ENCODE assay signal across 17 cellular contexts in the genomic region with DNA sequence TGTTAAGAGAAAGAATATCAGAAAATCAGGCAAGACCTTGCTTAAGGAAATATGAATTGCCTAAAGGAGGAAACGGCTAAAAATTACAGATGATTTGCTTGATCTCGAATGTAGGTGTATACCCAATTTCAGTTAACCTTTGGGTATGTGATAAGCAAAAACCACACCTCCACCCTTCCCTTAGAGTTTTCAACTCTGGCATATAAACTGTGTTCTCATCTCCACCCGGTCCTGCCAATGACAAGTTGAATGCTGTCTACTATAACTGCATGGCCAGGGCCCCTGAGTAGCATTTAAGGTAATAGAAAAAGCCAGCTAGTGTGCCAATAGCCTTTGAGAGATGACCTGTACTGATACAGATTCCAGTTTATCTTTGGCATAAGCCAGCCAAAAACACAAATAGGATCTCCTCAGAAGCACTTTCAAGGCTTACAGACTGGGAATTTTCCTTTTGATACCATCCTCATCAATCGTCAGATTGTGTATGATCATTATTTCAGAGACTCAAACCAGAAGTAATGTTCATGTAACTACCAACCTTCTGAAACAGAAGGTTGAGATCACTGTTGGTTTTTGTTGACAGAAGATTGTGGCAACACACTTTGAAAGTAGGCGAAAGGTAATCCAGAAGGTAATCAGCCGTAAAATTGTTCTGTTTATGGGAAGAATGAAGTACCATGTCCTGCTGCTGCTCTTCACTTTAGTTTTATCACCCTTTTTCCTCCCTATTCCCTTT.
A peak's percentile ranks its signal among the peaks of the same experiment; 100 is the strongest.
DNase-seq lines count a peak whose midpoint lies in the region; ATAC-seq and TF ChIP-seq lines count a peak whose summit lies in the region.
"Had no signal": no experiment of that assay in that cellular context is flagged by ENCODE, and none has a peak within 500 bp of the region (broad histone marks: within the 10 kb centered on the region; RNA-seq: fewer than 3 reads in every experiment).

No MANE protein-coding gene starts in this region.

- intact Hi-C loops in left ventricle myocardium inferior (cut with micrococcal nuclease) (no loop called here), Right ventricle myocardium superior (cut with DNase I) (no loop called here), PC-9 (cut with micrococcal nuclease; ENCODE audit: unreplicated experiment) (no loop called here), OCI-LY7 (cut with micrococcal nuclease; ENCODE audit: unreplicated experiment) (no loop called here)

- H3K27ac ChIP-seq in left ventricle myocardium inferior (replicated peaks) (peak overlapping the region; percentile 22), PC-9 (no peak overlapping the region), OCI-LY7 (ENCODE audit: low read depth, low read length, poor library complexity, severe bottlenecking) (no peak overlapping the region)

- no TSS peak for BruUV-seq in PC-9 (replicated peaks; lab: Mats Ljungman, UMichigan)
- no TSS peak for BruUV-seq in OCI-LY7 (replicated peaks; lab: Mats Ljungman, UMichigan)

- POLR2A ChIA-PET in PC-9 (lab: Charles Lee; ENCODE audit: unreplicated experiment) (no interaction called here), OCI-LY7 (lab: Charles Lee) (no interaction called here)

- H3K79me2 ChIP-seq in PC-9 (ENCODE audit: low read depth) (no peaks in the 10 kb centered on the region), OCI-LY7 (ENCODE audit: insufficient read depth, low read depth, low read length) (no peaks in the 10 kb centered on the region)

- no peaks in the 10 kb centered on the region for H3K9me3 ChIP-seq in left ventricle myocardium inferior (replicated peaks)
- H3K9me3 ChIP-seq in PC-9 (ENCODE audit: insufficient read depth, low read depth): no peaks in the 10 kb centered on the region
- H3K9me3 ChIP-seq in OCI-LY7 (ENCODE audit: low read length): no peaks in the 10 kb centered on the region
- H3K9me3 ChIP-seq: HAP-1 had no signal

- H3K4me3 ChIP-seq in left ventricle myocardium inferior (no peak overlapping the region), PC-9 (no peak overlapping the region), OCI-LY7 (ENCODE audit: low read depth, low read length, poor library complexity, severe bottlenecking) (no peak overlapping the region)
- H3K4me3 ChIP-seq: HAP-1, skin epidermis had no signal

- H3K4me3 Mint-ChIP-seq in mesothelial cell of epicardium: no peak overlapping the region
- H3K4me3 Mint-ChIP-seq: activated naive CD4-positive, alpha-beta T cell treated with anti-CD3 and anti-CD28 coated beads for 36 hours; memory B cell; WTC11 had no signal

- H3K4me2 ChIP-seq in PC-9: peak overlapping the region; percentile 18; the same call in 1 of the 2 replicates
- H3K4me2 ChIP-seq in OCI-LY7 (ENCODE audit: low read length): no peak overlapping the region

- DNase-seq in left ventricle myocardium inferior (no peak), Right ventricle myocardium superior (no peak), PC-9 (no peak), mesothelial cell of epicardium (ENCODE audit: low spot score in 2 of 2, unreplicated experiment in 2 of 2) (no peak), OCI-LY7 (ENCODE audit: low spot score) (no peak), COLO668 (lab: John Stamatoyannopoulos, UW; ENCODE audit: unreplicated experiment) (no peak), DMS114 treated with DMSO at 0.1 percent for 48 hours (lab: John Stamatoyannopoulos, UW; ENCODE audit: unreplicated experiment) (no peak)
- DNase-seq: activated CD8-positive, alpha-beta memory T cell treated with anti-CD3 and anti-CD28 coated beads, Interleukin-2, amount 50 U/mL, for 4 hours; activated naive CD4-positive, alpha-beta T cell treated with anti-CD3 and anti-CD28 coated beads for 36 hours; KG1; NCI-H2081 treated with DMSO at 0.1 percent for 48 hours; stimulated activated naive CD8-positive, alpha-beta T cell treated with anti-CD3 and anti-CD28 coated beads, Interleukin-15, Interleukin-2, amounts not matched to agents 100 U/mL and 50 U/mL, for 24 hours had no signal

- H2AFZ ChIP-seq in PC-9 (no peak overlapping the region), OCI-LY7 (ENCODE audit: low read length) (no peak overlapping the region)

- H3K36me3 ChIP-seq in left ventricle myocardium inferior (no peaks in the 10 kb centered on the region), PC-9 (ENCODE audit: low read depth) (no peaks in the 10 kb centered on the region), OCI-LY7 (ENCODE audit: insufficient read depth, low read length) (no peaks in the 10 kb centered on the region)
- H3K36me3 ChIP-seq: HAP-1 had no signal

- no peak for ATAC-seq in Right ventricle myocardium superior (ENCODE audit: poor library complexity)
- ATAC-seq in activated CD4-positive, CD25-positive, alpha-beta regulatory T cell treated with anti-CD3 and anti-CD28 coated beads, Interleukin-2, amount 50 U/mL, for 24 hours: no peak
- ATAC-seq: stimulated activated naive CD8-positive, alpha-beta T cell treated with anti-CD3 and anti-CD28 coated beads, Interleukin-15, Interleukin-2, amounts not matched to agents 100 U/mL and 50 U/mL, for 24 hours; WTC11 had no signal

- H3K9me3 Mint-ChIP-seq in mesothelial cell of epicardium: no peaks in the 10 kb centered on the region
- H3K9me3 Mint-ChIP-seq: activated naive CD4-positive, alpha-beta T cell treated with anti-CD3 and anti-CD28 coated beads for 36 hours; memory B cell; WTC11 had no signal

- H3K27me3 Mint-ChIP-seq in mesothelial cell of epicardium (ENCODE audit: low read depth): no peaks in the 10 kb centered on the region

- H3K27ac Mint-ChIP-seq in mesothelial cell of epicardium: peak overlapping the region; percentile 47
- H3K27ac Mint-ChIP-seq: activated naive CD4-positive, alpha-beta T cell treated with anti-CD3 and anti-CD28 coated beads for 36 hours; memory B cell; WTC11 had no signal

- peaks cover 37% of the 10 kb centered on the region for H3K4me1 ChIP-seq in left ventricle myocardium inferior
- peaks cover 11% of the 10 kb centered on the region for H3K4me1 ChIP-seq in PC-9 (replicated peaks; ENCODE audit: insufficient read depth)
- H3K4me1 ChIP-seq in OCI-LY7 (ENCODE audit: insufficient read depth, low read length, poor library complexity, severe bottlenecking): no peaks in the 10 kb centered on the region
- H3K4me1 ChIP-seq: HAP-1 had no signal

- H3K36me3 Mint-ChIP-seq in mesothelial cell of epicardium: peaks cover 28% of the 10 kb centered on the region
- H3K36me3 Mint-ChIP-seq: memory B cell, WTC11 had no signal

- CTCF ChIA-PET in PC-9 (lab: Charles Lee) (no interaction called here), OCI-LY7 (lab: Charles Lee; ENCODE audit: unreplicated experiment) (no interaction called here)

- H3K27me3 ChIP-seq in left ventricle myocardium inferior (ENCODE audit: low read depth) (no peaks in the 10 kb centered on the region), PC-9 (ENCODE audit: insufficient read depth, low read depth) (no peaks in the 10 kb centered on the region)

- no peaks in the 10 kb centered on the region for H3F3A ChIP-seq in PC-9 (ENCODE audit: insufficient read depth, low read depth)

- H3K9me2 ChIP-seq in PC-9 (ENCODE audit: insufficient read depth) (no peaks in the 10 kb centered on the region), OCI-LY7 (ENCODE audit: insufficient read depth, low read length) (no peaks in the 10 kb centered on the region)

- H4K20me1 ChIP-seq in PC-9 (ENCODE audit: insufficient read depth): no peaks in the 10 kb centered on the region
- no peaks in the 10 kb centered on the region for H4K20me1 ChIP-seq in OCI-LY7 (ENCODE audit: insufficient read depth, low read length)

- peaks cover 11% of the 10 kb centered on the region for H3K4me1 Mint-ChIP-seq in mesothelial cell of epicardium
- H3K4me1 Mint-ChIP-seq: memory B cell had no signal

- TF ChIP-seq CTCF in left ventricle myocardium inferior (IDR thresholded peaks at IDR 0.05; ENCODE audit: borderline replicate concordance): no peak
- TF ChIP-seq CTCF in PC-9 (conservative IDR thresholded peaks at IDR 0.05): no peak
- no peak for TF ChIP-seq CTCF in mesothelial cell of epicardium (IDR thresholded peaks at IDR 0.05; ENCODE audit: unreplicated experiment)
- no peak for TF ChIP-seq CTCF in OCI-LY7 (conservative IDR thresholded peaks at IDR 0.05; ENCODE audit: low read length)
